Comparison of ENCODE assay signal across 20 cellular contexts in genomic region chr1:35519432-35519831, GRCh38. TPM values are rescaled to one million over a fixed set of nuclear protein-coding genes. Genes with fewer than 3 reads are reported as not detected.
DNase-seq lines count a peak whose midpoint lies in the region; ATAC-seq, FAIRE-seq and TF ChIP-seq lines count a peak whose summit lies in the region.
"Had no signal": no experiment of that assay in that cellular context is flagged by ENCODE, and none has a peak within 500 bp of the region (broad histone marks: within the 10 kb centered on the region; RNA-seq: fewer than 3 reads in every experiment).

No MANE protein-coding gene starts in this region.

- TF ChIP-seq CTCF in HepG2 (CRISPR knock-in tag; IDR thresholded peaks at IDR 0.05) (no peak), right lobe of liver (IDR thresholded peaks at IDR 0.05) (no peak), WTC11 (IDR thresholded peaks at IDR 0.05) (no peak)

- no peak for TF ChIP-seq RAD21 in HepG2 (CRISPR knock-in tag; IDR thresholded peaks at IDR 0.05)

- in situ Hi-C loops in HepG2 (cut with HindIII; ENCODE audit: extremely low pct_ligation_motif_present, low pct_unique_long_range_greater_than_20kb): no loop called here

- no TSS peak for BruUV-seq in HepG2 (replicated peaks; lab: Mats Ljungman, UMichigan)

- H3K27ac Mint-ChIP-seq in WTC11: peak overlapping the region; percentile 75
- peak overlapping the region in 8 of 9 donors; percentile 8 to 87 (median 46) for H3K27ac Mint-ChIP-seq in naive thymus-derived CD4-positive, alpha-beta T cell

- H3K27me3 Mint-ChIP-seq in WTC11 (ENCODE audit: low read depth): no peaks in the 10 kb centered on the region
- H3K27me3 Mint-ChIP-seq in naive thymus-derived CD4-positive, alpha-beta T cell: no peaks in the 10 kb centered on the region

- H3K9ac ChIP-seq in HepG2 (ENCODE audit: insufficient read depth, low read depth, low read length): no peak overlapping the region

- H2AFZ ChIP-seq in HepG2 (ENCODE audit: low read length): no peak overlapping the region

- TF ChIP-seq EP300 in HepG2 (IDR thresholded peaks at IDR 0.05; ENCODE audit: low read depth in 2 of 2, low read length in 2 of 2) (no peak), HepG2 (CRISPR knock-in tag; IDR thresholded peaks at IDR 0.05; ENCODE audit: borderline replicate concordance) (no peak)

- FAIRE-seq in HepG2 (lab: Jason Lieb, UNC): peak; percentile 32
- FAIRE-seq: GM12891, RCC 7860 had no signal

- peaks cover 15% of the 10 kb centered on the region for H3K4me1 Mint-ChIP-seq in WTC11
- peaks cover 13 to 51% (median 41%) of the 10 kb centered on the region in 7 donors for H3K4me1 Mint-ChIP-seq in naive thymus-derived CD4-positive, alpha-beta T cell

- intact Hi-C loops in HepG2 (cut with micrococcal nuclease; ENCODE audit: unreplicated experiment) (no loop called here), right lobe of liver (cut with DNase I) (no loop called here)
- intact Hi-C loops in naive thymus-derived CD4-positive, alpha-beta T cell (cut with micrococcal nuclease): no loop called here

- ATAC-seq in HepG2 (peak; percentile 56), right lobe of liver (no peak), WTC11 (no peak), HG03095 (IDR thresholded peaks at IDR 0.05; ENCODE audit: unreplicated experiment) (no peak)
- no peak for ATAC-seq in naive thymus-derived CD4-positive, alpha-beta T cell

- H3K4me3 Mint-ChIP-seq in WTC11: no peak overlapping the region
- H3K4me3 Mint-ChIP-seq in naive thymus-derived CD4-positive, alpha-beta T cell: peak overlapping the region in 3 of 10 donors; percentile 5 to 40 (median 10)

- WGBS in HepG2 (ENCODE audit: low lambda C conversion rate): 76% methylated on average over 2 of the region's 2 CpGs
- 58% methylated on average over 2 of the region's 2 CpGs for WGBS in right lobe of liver (ENCODE audit: insufficient coverage, low coverage, low lambda C conversion rate, missing lambda C conversion rate)

- no peak overlapping the region for H3K4me2 ChIP-seq in HepG2 (ENCODE audit: low read depth, low read length)

- POLR2A ChIA-PET in HepG2 (lab: Yijun Ruan, JAX): no interaction called here
- POLR2A ChIA-PET in WTC11 (lab: Charles Lee): no interaction called here
- POLR2A ChIA-PET in naive thymus-derived CD4-positive, alpha-beta T cell (lab: Charles Lee): no interaction called here

- H3K36me3 ChIP-seq in HepG2 (replicated peaks in 1 of 2; ENCODE audit: control insufficient read depth in 1 of 2, insufficient read depth in 2 of 2, low read length in 2 of 2): no peaks in the 10 kb centered on the region; a peak in 1 of 5 replicates
- H3K36me3 ChIP-seq in right lobe of liver: no peaks in the 10 kb centered on the region
- H3K36me3 ChIP-seq in naive thymus-derived CD4-positive, alpha-beta T cell (ENCODE audit: control insufficient read depth in 2 of 3, insufficient read depth in 3 of 3, low read length in 3 of 3): no peaks in the 10 kb centered on the region
- H3K36me3 ChIP-seq: BE2C had no signal

- H3K27me3 ChIP-seq in HepG2 (ENCODE audit: control insufficient read depth in 1 of 2, insufficient read depth in 2 of 2, low read length in 2 of 2) (no peaks in the 10 kb centered on the region), right lobe of liver (no peaks in the 10 kb centered on the region)
- H3K27me3 ChIP-seq in naive thymus-derived CD4-positive, alpha-beta T cell (ENCODE audit: control insufficient read depth in 2 of 2, insufficient read depth in 2 of 2, low read length in 2 of 2): no peaks in the 10 kb centered on the region
- H3K27me3 ChIP-seq: BE2C had no signal

- CTCF ChIA-PET in HepG2 (lab: Yijun Ruan, JAX; ENCODE audit: low intra/inter-chr PET ratio, low total read pairs) (no interaction called here), WTC11 (lab: Charles Lee) (no interaction called here)
- CTCF ChIA-PET in naive thymus-derived CD4-positive, alpha-beta T cell (lab: Charles Lee): interaction anchor here (0.7 to 1.2 kb wide), 2 partner anchors 52 to 659 kb away, joined by 3 to 4 read pairs; no protein-coding TSS in a partner anchor

- no peaks in the 10 kb centered on the region; the same call in 1 of the 2 replicates for H4K20me1 ChIP-seq in HepG2 (ENCODE audit: insufficient read depth, low read length)

- H3K4me3 ChIP-seq in HepG2 (replicated peaks in 1 of 3; ENCODE audit: insufficient read depth in 1 of 3, low read depth in 2 of 3, low read length in 3 of 3): no peak overlapping the region
- H3K4me3 ChIP-seq in right lobe of liver: no peak overlapping the region
- H3K4me3 ChIP-seq in naive thymus-derived CD4-positive, alpha-beta T cell (ENCODE audit: low read length): no peak overlapping the region

- H3K36me3 Mint-ChIP-seq in WTC11: peaks cover 44% of the 10 kb centered on the region
- H3K36me3 Mint-ChIP-seq in naive thymus-derived CD4-positive, alpha-beta T cell: peaks cover 19 to 56% (median 51%) of the 10 kb centered on the region in 5 donors

- TF ChIP-seq POLR2A in HepG2 (IDR thresholded peaks at IDR 0.05; ENCODE audit: insufficient read depth in 1 of 2, low read depth in 2 of 2, low read length in 2 of 2) (no peak), right lobe of liver (IDR thresholded peaks at IDR 0.05) (no peak)

- no peak overlapping the region for H3K27ac ChIP-seq in HepG2 (ENCODE audit: extremely low read length, insufficient read depth, low read length)
- no peak overlapping the region for H3K27ac ChIP-seq in right lobe of liver
- no peak overlapping the region for H3K27ac ChIP-seq in naive thymus-derived CD4-positive, alpha-beta T cell (ENCODE audit: low read depth, low read length)

- H3K79me2 ChIP-seq in HepG2 (ENCODE audit: insufficient read depth, low read length): peaks cover 22% of the 10 kb centered on the region

- peaks cover 13% of the 10 kb centered on the region for H3K4me1 ChIP-seq in HepG2 (ENCODE audit: insufficient read depth, low read length)
- H3K4me1 ChIP-seq in right lobe of liver: no peaks in the 10 kb centered on the region
- H3K4me1 ChIP-seq in naive thymus-derived CD4-positive, alpha-beta T cell (ENCODE audit: control insufficient read depth in 2 of 2, insufficient read depth in 2 of 2, low read length in 2 of 2): no peaks in the 10 kb centered on the region
- H3K4me1 ChIP-seq: BE2C had no signal

- H3K9me3 ChIP-seq in HepG2 (ENCODE audit: low read length): peaks cover 18% of the 10 kb centered on the region; the same call in 1 of the 2 replicates
- H3K9me3 ChIP-seq in right lobe of liver: no peaks in the 10 kb centered on the region
- peaks cover 0 to 5% (median 0%) of the 10 kb centered on the region in 3 experiments for H3K9me3 ChIP-seq in naive thymus-derived CD4-positive, alpha-beta T cell (ENCODE audit: control insufficient read depth in 2 of 3, low read length in 3 of 3)
- H3K9me3 ChIP-seq: BE2C had no signal

- DNase-seq in HepG2 (ENCODE audit: low spot score) (no peak), right lobe of liver (no peak), WTC11 (ENCODE audit: low spot score) (no peak), SW480 (ENCODE audit: low spot score) (no peak)
- no peak for DNase-seq in naive thymus-derived CD4-positive, alpha-beta T cell
- no peak for DNase-seq in stimulated activated CD4-positive, alpha-beta T cell treated with anti-CD3 and anti-CD28 coated beads, Interleukin-2, amount 100 ng/mL, for 48 hours
- DNase-seq: BE2C, GOT3, HCEC 1CT, Kasumi-1, NCI-H1694, NCI-H2081 treated with DMSO at 0.1 percent for 48 hours, NCI-H2171 treated with DMSO at 0.1 percent for 48 hours, NCI-H446, NCI-H526, OCI-M1 had no signal

- peaks cover 37% of the 10 kb centered on the region for H3K9me3 Mint-ChIP-seq in WTC11
- peaks cover 6 to 44% (median 26%) of the 10 kb centered on the region in 11 donors for H3K9me3 Mint-ChIP-seq in naive thymus-derived CD4-positive, alpha-beta T cell

RNA-seq across cellular contexts. Expression of gene KIAA0319L, which starts 37.8 kb away (rescaled TPM):
- total RNA-seq in HepG2 (2016; rRNA removed; fragmentation: Illumina TruSeq; extraction: Trizol): 15.9 and 33.4 TPM in 2 replicates
- 9.6 and 9.8 TPM in 2 replicates for total RNA-seq in HepG2 (2016; cell fraction: cytosol; rRNA removed; fragmentation: Illumina TruSeq; extraction: Trizol; ENCODE audit: low read depth)
- 14.8 and 30.6 TPM in 2 replicates for total RNA-seq in HepG2 (2016; cell fraction: insoluble cytoplasmic fraction; rRNA removed; fragmentation: Illumina TruSeq; extraction: Trizol)
- 17.2 and 17.3 TPM in 2 replicates for total RNA-seq in HepG2 (2016; cell fraction: membrane; rRNA removed; fragmentation: Illumina TruSeq; extraction: Trizol)
- 54.0 and 56.5 TPM in 2 replicates for total RNA-seq in HepG2 (2016; cell fraction: nucleus; rRNA removed; fragmentation: Illumina TruSeq; extraction: Trizol)
- 74.3 and 82.6 TPM in 2 replicates for polyA plus RNA-seq in HepG2 (2011; rRNA removed)
- polyA plus RNA-seq in HepG2 (2011; cell fraction: cytosol; rRNA removed): 42.1 and 57.2 TPM in 2 replicates
- polyA plus RNA-seq in HepG2 (2011; cell fraction: nucleus; rRNA removed): 80.2 and 103 TPM in 2 replicates
- 46.0 and 51.9 TPM in 2 replicates for polyA plus RNA-seq in HepG2 (2012)
- 2.8 and 3.0 TPM in 2 replicates for polyA plus RNA-seq in HepG2 (2016; cell fraction: cytosol; fragmentation: Illumina TruSeq; extraction: Trizol; ENCODE audit: low read depth)
- polyA plus RNA-seq in HepG2 (2016; cell fraction: insoluble cytoplasmic fraction; fragmentation: Illumina TruSeq; extraction: Trizol; ENCODE audit: low read depth): 8.0 and 11.3 TPM in 2 replicates
- 7.6 and 8.2 TPM in 2 replicates for polyA plus RNA-seq in HepG2 (2016; cell fraction: membrane; fragmentation: Illumina TruSeq; extraction: Trizol; ENCODE audit: low read depth)
- 50.7 and 54.2 TPM in 2 replicates for polyA plus RNA-seq in HepG2 (2016; cell fraction: nucleus; fragmentation: Illumina TruSeq; extraction: Trizol; ENCODE audit: insufficient read depth, low read depth)
- 53.1 and 74.5 TPM in 2 replicates for polyA minus RNA-seq in HepG2 (2011; rRNA and poly(A)+ RNA removed; ENCODE audit: low replicate concordance)
- 37.6 and 52.7 TPM in 2 replicates for polyA minus RNA-seq in HepG2 (2011; cell fraction: cytosol; rRNA and poly(A)+ RNA removed)
- polyA minus RNA-seq in HepG2 (2011; cell fraction: nucleus; rRNA and poly(A)+ RNA removed): 116 and 145 TPM in 2 replicates
- total RNA-seq in right lobe of liver: 10 to 100 TPM; 35.3 to 84.9 (median 54.3) TPM
- total RNA-seq in WTC11 (2021): 66.3 to 71.7 TPM (median 70.0 TPM) in 3 replicates
- 10 to 100 TPM; 62.0 to 79.7 (median 65.6) TPM for total RNA-seq in naive thymus-derived CD4-positive, alpha-beta T cell
- polyA plus RNA-seq in naive thymus-derived CD4-positive, alpha-beta T cell: 10 to 100 TPM; 22.2 to 36.6 TPM

RNA-seq across cellular contexts. Expression of gene NCDN, which starts 38.2 kb away (rescaled TPM):
- 9.1 and 9.3 TPM in 2 replicates for total RNA-seq in HepG2 (2016; rRNA removed; fragmentation: Illumina TruSeq; extraction: Trizol)
- 0.88 and 1.1 TPM in 2 replicates for total RNA-seq in HepG2 (2016; cell fraction: cytosol; rRNA removed; fragmentation: Illumina TruSeq; extraction: Trizol; ENCODE audit: low read depth)
- 7.2 and 8.9 TPM in 2 replicates for total RNA-seq in HepG2 (2016; cell fraction: insoluble cytoplasmic fraction; rRNA removed; fragmentation: Illumina TruSeq; extraction: Trizol)
- total RNA-seq in HepG2 (2016; cell fraction: membrane; rRNA removed; fragmentation: Illumina TruSeq; extraction: Trizol): 3.5 and 3.6 TPM in 2 replicates
- 6.6 and 8.7 TPM in 2 replicates for total RNA-seq in HepG2 (2016; cell fraction: nucleus; rRNA removed; fragmentation: Illumina TruSeq; extraction: Trizol)
- 6.6 and 11.0 TPM in 2 replicates for polyA plus RNA-seq in HepG2 (2011; rRNA removed)
- 4.6 and 5.4 TPM in 2 replicates for polyA plus RNA-seq in HepG2 (2011; cell fraction: cytosol; rRNA removed)
- polyA plus RNA-seq in HepG2 (2011; cell fraction: nucleus; rRNA removed): 26.7 and 28.4 TPM in 2 replicates
- 4.4 and 7.0 TPM in 2 replicates for polyA plus RNA-seq in HepG2 (2012)
- polyA plus RNA-seq in HepG2 (2016; cell fraction: cytosol; fragmentation: Illumina TruSeq; extraction: Trizol; ENCODE audit: low read depth): 0.55 and 0.77 TPM in 2 replicates
- 7.4 and 8.8 TPM in 2 replicates for polyA plus RNA-seq in HepG2 (2016; cell fraction: insoluble cytoplasmic fraction; fragmentation: Illumina TruSeq; extraction: Trizol; ENCODE audit: low read depth)
- polyA plus RNA-seq in HepG2 (2016; cell fraction: membrane; fragmentation: Illumina TruSeq; extraction: Trizol; ENCODE audit: low read depth): 1.8 and 1.9 TPM in 2 replicates
- polyA plus RNA-seq in HepG2 (2016; cell fraction: nucleus; fragmentation: Illumina TruSeq; extraction: Trizol; ENCODE audit: insufficient read depth, low read depth): 15.1 and 16.2 TPM in 2 replicates
- 18.1 and 18.4 TPM in 2 replicates for polyA minus RNA-seq in HepG2 (2011; rRNA and poly(A)+ RNA removed; ENCODE audit: low replicate concordance)
- polyA minus RNA-seq in HepG2 (2011; cell fraction: cytosol; rRNA and poly(A)+ RNA removed): 5.1 and 5.9 TPM in 2 replicates
- polyA minus RNA-seq in HepG2 (2011; cell fraction: nucleus; rRNA and poly(A)+ RNA removed): 12.4 and 15.2 TPM in 2 replicates
- 10 to 100 TPM in 2 of 6 experiments, 1 to 10 TPM in 4; 5.9 to 11.7 (median 7.3) TPM for total RNA-seq in right lobe of liver
- 35.6 to 39.2 TPM (median 38.2 TPM) in 3 replicates for total RNA-seq in WTC11 (2021)
- 10 to 100 TPM; 19.4 to 38.6 (median 26.4) TPM for total RNA-seq in naive thymus-derived CD4-positive, alpha-beta T cell
- polyA plus RNA-seq in naive thymus-derived CD4-positive, alpha-beta T cell: 10 to 100 TPM; 17.1 to 23.9 TPM

RNA-seq across cellular contexts. Expression of gene TFAP2E, which starts 53.7 kb away (rescaled TPM):
- total RNA-seq in HepG2 (2016; rRNA removed; fragmentation: Illumina TruSeq; extraction: Trizol) (0.31 and 0.44 TPM in 2 replicates), right lobe of liver (under 1 TPM in 2 of 6 experiments, not detected in 4; 0.15 to 0.24 TPM), WTC11 (2021) (1.5 to 1.7 TPM (median 1.5 TPM) in 3 replicates)
- 0.18 TPM in 1 of 2 replicates, not detected in the other for total RNA-seq in HepG2 (2016; cell fraction: cytosol; rRNA removed; fragmentation: Illumina TruSeq; extraction: Trizol; ENCODE audit: low read depth)
- total RNA-seq in HepG2 (2016; cell fraction: insoluble cytoplasmic fraction; rRNA removed; fragmentation: Illumina TruSeq; extraction: Trizol): 0.17 and 0.49 TPM in 2 replicates
- 0.12 and 0.17 TPM in 2 replicates for total RNA-seq in HepG2 (2016; cell fraction: membrane; rRNA removed; fragmentation: Illumina TruSeq; extraction: Trizol)
- total RNA-seq in HepG2 (2016; cell fraction: nucleus; rRNA removed; fragmentation: Illumina TruSeq; extraction: Trizol): 0.47 and 0.53 TPM in 2 replicates
- polyA plus RNA-seq in HepG2 (2011; rRNA removed): 0.41 and 0.46 TPM in 2 replicates
- 0.32 and 0.42 TPM in 2 replicates for polyA plus RNA-seq in HepG2 (2011; cell fraction: cytosol; rRNA removed)
- 2.1 and 2.2 TPM in 2 replicates for polyA plus RNA-seq in HepG2 (2011; cell fraction: nucleus; rRNA removed)
- 0.56 and 0.88 TPM in 2 replicates for polyA plus RNA-seq in HepG2 (2012)
- polyA plus RNA-seq in HepG2 (2016; cell fraction: cytosol; fragmentation: Illumina TruSeq; extraction: Trizol; ENCODE audit: low read depth): 0.12 TPM in 1 of 2 replicates, not detected in the other
- polyA plus RNA-seq in HepG2 (2016; cell fraction: insoluble cytoplasmic fraction; fragmentation: Illumina TruSeq; extraction: Trizol; ENCODE audit: low read depth): 0.28 and 0.50 TPM in 2 replicates
- polyA plus RNA-seq in HepG2 (2016; cell fraction: membrane; fragmentation: Illumina TruSeq; extraction: Trizol; ENCODE audit: low read depth): 0.08 and 0.26 TPM in 2 replicates
- polyA plus RNA-seq in HepG2 (2016; cell fraction: nucleus; fragmentation: Illumina TruSeq; extraction: Trizol; ENCODE audit: insufficient read depth, low read depth): 1.5 and 1.9 TPM in 2 replicates
- 0.08 and 0.12 TPM in 2 replicates for polyA minus RNA-seq in HepG2 (2011; rRNA and poly(A)+ RNA removed; ENCODE audit: low replicate concordance)
- polyA minus RNA-seq in HepG2 (2011; cell fraction: cytosol; rRNA and poly(A)+ RNA removed): not detected in 2 replicates
- polyA minus RNA-seq in HepG2 (2011; cell fraction: nucleus; rRNA and poly(A)+ RNA removed): 0.50 and 0.52 TPM in 2 replicates
- 1 to 10 TPM in 4 of 5 experiments, under 1 TPM in 1; 0.77 to 4.2 (median 2.8) TPM for total RNA-seq in naive thymus-derived CD4-positive, alpha-beta T cell
- polyA plus RNA-seq in naive thymus-derived CD4-positive, alpha-beta T cell: under 1 TPM; 0.13 to 0.51 TPM
- total RNA-seq: G401 had no signal
